ENCODE assay signal across 19 cellular contexts in the genomic region with DNA sequence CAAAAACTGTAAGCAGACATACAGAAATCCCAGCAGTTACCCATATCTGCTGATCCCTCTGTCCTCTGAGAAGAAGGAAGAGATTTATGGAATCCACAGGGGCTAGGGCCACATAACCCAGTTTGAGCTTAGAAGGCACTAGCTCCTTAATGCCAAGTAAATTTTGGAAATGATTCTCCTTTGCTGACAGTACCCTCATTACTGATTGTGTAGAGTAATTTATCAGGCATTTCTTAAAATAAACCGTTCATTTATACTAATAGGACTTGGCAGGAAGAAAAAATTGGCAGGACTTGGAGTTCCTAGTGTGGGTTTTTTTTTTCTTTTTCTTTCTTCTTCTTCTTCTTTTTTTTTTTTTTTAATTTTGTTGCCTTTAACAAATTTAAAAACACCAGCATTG.
"Had no signal": no experiment of that assay in that cellular context is flagged by ENCODE, and none has a peak within 500 bp of the region (broad histone marks: within the 10 kb centered on the region; RNA-seq: fewer than 3 reads in every experiment).

No MANE protein-coding gene starts in this region.

- H3K4me3 ChIP-seq: colonic mucosa, psoas muscle, vagina had no signal

- H3K27ac Mint-ChIP-seq: activated CD4-positive, alpha-beta memory T cell treated with anti-CD3 and anti-CD28 coated beads for 36 hours; activated CD4-positive, alpha-beta T cell treated with anti-CD3 and anti-CD28 coated beads for 36 hours; activated naive CD8-positive, alpha-beta T cell treated with anti-CD3 and anti-CD28 coated beads, Interleukin-2, amount 10 ng/mL, durations not matched to agents 7 days and 5 days; brain; T-helper 2 cell treated with Interferon-gamma antibody and Interleukin-4, amounts not matched to agents 5 μg/mL and 100 μg/mL, for 36 hours had no signal

- ATAC-seq: activated CD4-positive, alpha-beta T cell treated with anti-CD3 and anti-CD28 coated beads for 36 hours; psoas muscle; stimulated activated naive CD8-positive, alpha-beta T cell treated with anti-CD3 and anti-CD28 coated beads, Interleukin-15, Interleukin-2, amounts not matched to agents 100 U/mL and 50 U/mL, for 24 hours; WTC11 had no signal

- H3K27me3 ChIP-seq: colonic mucosa, vagina had no signal

- H3K4me1 ChIP-seq: colonic mucosa, psoas muscle had no signal

- FAIRE-seq: islet of Langerhans had no signal

- H3K36me3 Mint-ChIP-seq: activated CD4-positive, alpha-beta memory T cell treated with anti-CD3 and anti-CD28 coated beads for 36 hours; activated naive CD8-positive, alpha-beta T cell treated with anti-CD3 and anti-CD28 coated beads, Interleukin-2, amount 10 ng/mL, durations not matched to agents 7 days and 5 days; brain; WTC11 had no signal

- H3K27ac ChIP-seq: colonic mucosa, psoas muscle, vagina had no signal

- H3K4me1 Mint-ChIP-seq: activated CD4-positive, alpha-beta T cell treated with anti-CD3 and anti-CD28 coated beads for 36 hours; brain; neural crest cell had no signal

- H3K9me3 ChIP-seq: colonic mucosa, psoas muscle, vagina had no signal

- H3K36me3 ChIP-seq: colonic mucosa, vagina had no signal

- DNase-seq: activated CD4-positive, alpha-beta memory T cell treated with anti-CD3 and anti-CD28 coated beads for 36 hours; activated CD4-positive, alpha-beta T cell treated with anti-CD3 and anti-CD28 coated beads for 36 hours; activated naive CD8-positive, alpha-beta T cell treated with anti-CD3 and anti-CD28 coated beads, Interleukin-2, amount 10 ng/mL, durations not matched to agents 7 days and 5 days; activated T-cell treated with anti-CD3 and anti-CD28 coated beads for 4 hours; amygdala; caudate nucleus; colonic mucosa; psoas muscle; right cardiac atrium; stimulated activated CD4-positive, alpha-beta T cell treated with anti-CD3 and anti-CD28 coated beads, Interleukin-2, amount 100 ng/mL, for 24 hours; stimulated activated naive CD8-positive, alpha-beta T cell treated with anti-CD3 and anti-CD28 coated beads, Interleukin-15, Interleukin-2, amounts not matched to agents 100 U/mL and 50 U/mL, for 24 hours; substantia nigra; trophoblast cell had no signal

- H3K9me3 Mint-ChIP-seq: activated CD4-positive, alpha-beta memory T cell treated with anti-CD3 and anti-CD28 coated beads for 36 hours; activated naive CD8-positive, alpha-beta T cell treated with anti-CD3 and anti-CD28 coated beads, Interleukin-2, amount 10 ng/mL, durations not matched to agents 7 days and 5 days; neural crest cell; T-helper 2 cell treated with Interferon-gamma antibody and Interleukin-4, amounts not matched to agents 5 μg/mL and 100 μg/mL, for 36 hours; WTC11 had no signal

- H3K27me3 Mint-ChIP-seq: activated CD4-positive, alpha-beta memory T cell treated with anti-CD3 and anti-CD28 coated beads for 36 hours; activated CD4-positive, alpha-beta T cell treated with anti-CD3 and anti-CD28 coated beads for 36 hours had no signal

- H3K4me3 Mint-ChIP-seq: activated CD4-positive, alpha-beta memory T cell treated with anti-CD3 and anti-CD28 coated beads for 36 hours; activated CD4-positive, alpha-beta T cell treated with anti-CD3 and anti-CD28 coated beads for 36 hours; activated naive CD8-positive, alpha-beta T cell treated with anti-CD3 and anti-CD28 coated beads, Interleukin-2, amount 10 ng/mL, durations not matched to agents 7 days and 5 days; brain; neural crest cell; T-helper 2 cell treated with Interferon-gamma antibody and Interleukin-4, amounts not matched to agents 5 μg/mL and 100 μg/mL, for 36 hours; WTC11 had no signal
